ENCODE assay signal across 1 cellular context in the genomic region with DNA sequence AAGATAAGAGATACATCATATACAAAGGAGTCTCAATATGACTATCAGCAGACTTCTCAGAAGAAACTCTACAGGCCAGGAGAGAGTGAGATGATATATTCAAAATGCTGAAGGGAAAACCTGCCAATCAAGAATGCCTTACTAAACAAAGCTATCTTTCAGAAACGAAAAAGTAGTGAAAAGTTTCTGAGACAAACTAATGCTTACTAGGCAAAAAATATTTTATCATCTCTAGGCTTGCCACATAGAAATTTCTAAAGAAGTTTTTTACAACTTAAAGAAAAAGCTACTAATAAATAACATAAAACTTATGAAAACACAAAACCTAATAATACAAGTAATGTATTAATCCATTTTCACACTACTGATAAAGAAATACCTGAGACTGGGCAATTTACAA.
TF ChIP-seq lines count a peak whose summit lies in the region.

No MANE protein-coding gene starts in this region.

TF ChIP-seq in A549, 52 proteins besides CTCF, POLR2A, EP300 and RAD21:
- TF ChIP-seq, protein P1, sequence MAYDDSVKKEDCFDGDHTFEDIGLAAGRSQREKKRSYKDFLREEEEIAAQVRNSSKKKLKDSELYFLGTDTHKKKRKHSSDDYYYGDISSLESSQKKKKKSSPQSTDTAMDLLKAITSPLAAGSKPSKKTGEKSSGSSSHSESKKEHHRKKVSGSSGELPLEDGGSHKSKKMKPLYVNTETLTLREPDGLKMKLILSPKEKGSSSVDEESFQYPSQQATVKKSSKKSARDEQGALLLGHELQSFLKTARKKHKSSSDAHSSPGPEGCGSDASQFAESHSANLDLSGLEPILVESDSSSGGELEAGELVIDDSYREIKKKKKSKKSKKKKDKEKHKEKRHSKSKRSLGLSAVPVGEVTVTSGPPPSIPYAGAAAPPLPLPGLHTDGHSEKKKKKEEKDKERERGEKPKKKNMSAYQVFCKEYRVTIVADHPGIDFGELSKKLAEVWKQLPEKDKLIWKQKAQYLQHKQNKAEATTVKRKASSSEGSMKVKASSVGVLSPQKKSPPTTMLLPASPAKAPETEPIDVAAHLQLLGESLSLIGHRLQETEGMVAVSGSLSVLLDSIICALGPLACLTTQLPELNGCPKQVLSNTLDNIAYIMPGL (CRISPR knock-in tag; IDR thresholded peaks at IDR 0.05; ENCODE audit: borderline replicate concordance), result no peak
- TF ChIP-seq MAFK (IDR thresholded peaks at IDR 0.05; ENCODE audit: partially characterized antibody) (peak; percentile 61), CHD4 (IDR thresholded peaks at IDR 0.05; ENCODE audit: borderline replicate concordance) (no peak), ZNF302 (CRISPR knock-in tag; IDR thresholded peaks at IDR 0.05) (no peak), JUNB (IDR thresholded peaks at IDR 0.05) (no peak), TP53 (CRISPR knock-in tag; IDR thresholded peaks at IDR 0.05) (no peak), FOXS1 (CRISPR knock-in tag; IDR thresholded peaks at IDR 0.05) (no peak)
TF ChIP-seq in A549: peak in this region for 1.
